Comparison of ENCODE assay signal across 1 cellular context in genomic region chr5:38809388-38810359, GRCh38.
TF ChIP-seq lines count a peak whose summit lies in the region.

No MANE protein-coding gene starts in this region.

TF ChIP-seq in K562, 482 proteins besides CTCF, POLR2A, EP300 and RAD21 (continued from another document):
- TF ChIP-seq TFAP4 (CRISPR knock-in tag; IDR thresholded peaks at IDR 0.05; ENCODE audit: borderline replicate concordance) (no peak), THRB (CRISPR knock-in tag; conservative IDR thresholded peaks at IDR 0.05) (peak; percentile 77; the same call in 1 of the 2 replicates), JUND (IDR thresholded peaks at IDR 0.05; ENCODE audit: borderline replicate concordance, low read depth, low read length) (peak; percentile 60), JUND (tag; IDR thresholded peaks at IDR 0.05; ENCODE audit: borderline replicate concordance, low read depth, low read length) (no peak; the same call in 2 of the 3 replicates), ZZZ3 (IDR thresholded peaks at IDR 0.05) (no peak), ATF4 (CRISPR knock-in tag; IDR thresholded peaks at IDR 0.05) (no peak), FOSL1 (tag; conservative IDR thresholded peaks at IDR 0.05) (0 out of 2 replicates have a peak, but pooled peaks have one; percentile 35), BHLHE40 (IDR thresholded peaks at IDR 0.05; ENCODE audit: low read length) (peak; percentile 46; the same call in 1 of the 2 replicates), BACH1 (tag; IDR thresholded peaks at IDR 0.05) (peak; percentile 68), MAZ (CRISPR knock-in tag; conservative IDR thresholded peaks at IDR 0.05 in 1 of 2, IDR thresholded peaks at IDR 0.05 in 1 of 2) (peak; percentile 27 to 60; a peak in 2 of 4 replicates), STAT5A (IDR thresholded peaks at IDR 0.05; ENCODE audit: borderline replicate concordance, low read length) (peak; percentile 27; the same call in 1 of the 2 replicates), ELF1 (tag; IDR thresholded peaks at IDR 0.05) (no peak), CBFA2T2 (conservative IDR thresholded peaks at IDR 0.05) (no peak), STAG1 (CRISPR knock-in tag; IDR thresholded peaks at IDR 0.05; ENCODE audit: borderline replicate concordance) (peak; percentile 63; the same call in 1 of the 2 replicates), ZFP36 (IDR thresholded peaks at IDR 0.05; ENCODE audit: low read depth, low read length, partially characterized antibody) (peak; percentile 23), NFE2 (IDR thresholded peaks at IDR 0.05; ENCODE audit: low read depth) (peak; percentile 52), TRIM28 (IDR thresholded peaks at IDR 0.05) (no peak), WHSC1 (IDR thresholded peaks at IDR 0.05; ENCODE audit: low read length) (no peak), UBTF (IDR thresholded peaks at IDR 0.05; ENCODE audit: borderline replicate concordance in 1 of 2, low read depth in 2 of 2, low read length in 2 of 2) (0 out of 4 replicates have a peak, but pooled peaks of 1 of the 2 experiments have one; percentile 12), FOXK2 (conservative IDR thresholded peaks at IDR 0.05 in 1 of 2, IDR thresholded peaks at IDR 0.05 in 1 of 2; ENCODE audit: low read depth in 2 of 2) (peak in 1 of 2 experiments; percentile 26; a peak in 1 of 4 replicates), POLR3G (IDR thresholded peaks at IDR 0.05; ENCODE audit: extremely low read depth, insufficient read length, insufficient replicate concordance) (no peak), DPF2 (IDR thresholded peaks at IDR 0.05) (peak; percentile 36; the same call in 1 of the 2 replicates), ZNF592 (IDR thresholded peaks at IDR 0.05) (no peak), ZNF518B (CRISPR knock-in tag; IDR thresholded peaks at IDR 0.05) (no peak), NCOA6 (IDR thresholded peaks at IDR 0.05) (no peak)
